Comparison of ENCODE assay signal across 1 cellular context in the genomic region with DNA sequence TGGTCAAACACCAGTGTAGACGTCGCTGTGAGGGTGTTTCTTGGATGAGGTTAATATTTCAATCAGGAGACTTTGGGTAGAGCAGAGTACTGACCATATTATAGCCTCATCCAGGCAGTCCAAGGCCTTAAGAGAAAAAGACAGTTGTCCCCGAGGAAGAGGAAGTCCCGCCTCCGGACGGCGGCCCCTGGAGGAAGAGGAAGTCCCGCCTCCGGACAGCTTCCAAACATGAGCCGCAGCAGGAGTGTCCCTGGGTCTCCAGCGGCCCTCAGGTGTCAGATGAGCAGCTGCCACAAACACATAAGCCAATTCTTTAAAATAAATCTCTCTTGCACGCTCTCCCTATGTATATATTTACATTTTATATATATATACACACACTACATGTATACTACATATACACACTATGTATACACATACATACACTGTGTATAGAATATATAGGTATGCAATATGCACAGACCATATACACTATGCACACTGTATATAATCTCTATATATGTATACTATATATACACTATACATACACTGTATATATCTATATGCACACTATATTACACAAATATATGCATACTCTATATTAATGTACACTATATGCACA.
TF ChIP-seq lines count a peak whose summit lies in the region.

No MANE protein-coding gene starts in this region.

TF ChIP-seq in GM23338, 12 proteins besides CTCF, POLR2A, EP300 and RAD21 (continued from another document):
- TF ChIP-seq, protein P1, sequence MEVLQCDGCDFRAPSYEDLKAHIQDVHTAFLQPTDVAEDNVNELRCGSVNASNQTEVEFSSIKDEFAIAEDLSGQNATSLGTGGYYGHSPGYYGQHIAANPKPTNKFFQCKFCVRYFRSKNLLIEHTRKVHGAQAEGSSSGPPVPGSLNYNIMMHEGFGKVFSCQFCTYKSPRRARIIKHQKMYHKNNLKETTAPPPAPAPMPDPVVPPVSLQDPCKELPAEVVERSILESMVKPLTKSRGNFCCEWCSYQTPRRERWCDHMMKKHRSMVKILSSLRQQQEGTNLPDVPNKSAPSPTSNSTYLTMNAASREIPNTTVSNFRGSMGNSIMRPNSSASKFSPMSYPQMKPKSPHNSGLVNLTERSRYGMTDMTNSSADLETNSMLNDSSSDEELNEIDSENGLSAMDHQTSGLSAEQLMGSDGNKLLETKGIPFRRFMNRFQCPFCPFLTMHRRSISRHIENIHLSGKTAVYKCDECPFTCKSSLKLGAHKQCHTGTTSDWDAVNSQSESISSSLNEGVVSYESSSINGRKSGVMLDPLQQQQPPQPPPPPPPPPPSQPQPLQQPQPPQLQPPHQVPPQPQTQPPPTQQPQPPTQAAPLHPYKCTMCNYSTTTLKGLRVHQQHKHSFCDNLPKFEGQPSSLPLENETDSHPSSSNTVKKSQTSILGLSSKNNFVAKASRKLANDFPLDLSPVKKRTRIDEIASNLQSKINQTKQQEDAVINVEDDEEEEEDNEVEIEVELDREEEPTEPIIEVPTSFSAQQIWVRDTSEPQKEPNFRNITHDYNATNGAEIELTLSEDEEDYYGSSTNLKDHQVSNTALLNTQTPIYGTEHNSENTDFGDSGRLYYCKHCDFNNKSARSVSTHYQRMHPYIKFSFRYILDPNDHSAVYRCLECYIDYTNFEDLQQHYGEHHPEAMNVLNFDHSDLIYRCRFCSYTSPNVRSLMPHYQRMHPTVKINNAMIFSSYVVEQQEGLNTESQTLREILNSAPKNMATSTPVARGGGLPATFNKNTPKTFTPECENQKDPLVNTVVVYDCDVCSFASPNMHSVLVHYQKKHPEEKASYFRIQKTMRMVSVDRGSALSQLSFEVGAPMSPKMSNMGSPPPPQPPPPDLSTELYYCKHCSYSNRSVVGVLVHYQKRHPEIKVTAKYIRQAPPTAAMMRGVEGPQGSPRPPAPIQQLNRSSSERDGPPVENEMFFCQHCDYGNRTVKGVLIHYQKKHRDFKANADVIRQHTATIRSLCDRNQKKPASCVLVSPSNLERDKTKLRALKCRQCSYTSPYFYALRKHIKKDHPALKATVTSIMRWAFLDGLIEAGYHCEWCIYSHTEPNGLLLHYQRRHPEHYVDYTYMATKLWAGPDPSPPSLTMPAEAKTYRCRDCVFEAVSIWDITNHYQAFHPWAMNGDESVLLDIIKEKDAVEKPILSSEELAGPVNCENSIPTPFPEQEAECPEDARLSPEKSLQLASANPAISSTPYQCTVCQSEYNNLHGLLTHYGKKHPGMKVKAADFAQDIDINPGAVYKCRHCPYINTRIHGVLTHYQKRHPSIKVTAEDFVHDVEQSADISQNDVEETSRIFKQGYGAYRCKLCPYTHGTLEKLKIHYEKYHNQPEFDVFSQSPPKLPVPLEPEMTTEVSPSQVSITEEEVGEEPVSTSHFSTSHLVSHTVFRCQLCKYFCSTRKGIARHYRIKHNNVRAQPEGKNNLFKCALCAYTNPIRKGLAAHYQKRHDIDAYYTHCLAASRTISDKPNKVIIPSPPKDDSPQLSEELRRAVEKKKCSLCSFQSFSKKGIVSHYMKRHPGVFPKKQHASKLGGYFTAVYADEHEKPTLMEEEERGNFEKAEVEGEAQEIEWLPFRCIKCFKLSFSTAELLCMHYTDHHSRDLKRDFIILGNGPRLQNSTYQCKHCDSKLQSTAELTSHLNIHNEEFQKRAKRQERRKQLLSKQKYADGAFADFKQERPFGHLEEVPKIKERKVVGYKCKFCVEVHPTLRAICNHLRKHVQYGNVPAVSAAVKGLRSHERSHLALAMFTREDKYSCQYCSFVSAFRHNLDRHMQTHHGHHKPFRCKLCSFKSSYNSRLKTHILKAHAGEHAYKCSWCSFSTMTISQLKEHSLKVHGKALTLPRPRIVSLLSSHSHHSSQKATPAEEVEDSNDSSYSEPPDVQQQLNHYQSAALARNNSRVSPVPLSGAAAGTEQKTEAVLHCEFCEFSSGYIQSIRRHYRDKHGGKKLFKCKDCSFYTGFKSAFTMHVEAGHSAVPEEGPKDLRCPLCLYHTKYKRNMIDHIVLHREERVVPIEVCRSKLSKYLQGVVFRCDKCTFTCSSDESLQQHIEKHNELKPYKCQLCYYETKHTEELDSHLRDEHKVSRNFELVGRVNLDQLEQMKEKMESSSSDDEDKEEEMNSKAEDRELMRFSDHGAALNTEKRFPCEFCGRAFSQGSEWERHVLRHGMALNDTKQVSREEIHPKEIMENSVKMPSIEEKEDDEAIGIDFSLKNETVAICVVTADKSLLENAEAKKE (CRISPR knock-in tag; IDR thresholded peaks at IDR 0.05): no peak
- TF ChIP-seq JUNB (IDR thresholded peaks at IDR 0.05; ENCODE audit: unreplicated experiment): no peak
- no peak for TF ChIP-seq EZH2 (IDR thresholded peaks at IDR 0.05; ENCODE audit: low read depth, unreplicated experiment)
- TF ChIP-seq, protein P2, sequence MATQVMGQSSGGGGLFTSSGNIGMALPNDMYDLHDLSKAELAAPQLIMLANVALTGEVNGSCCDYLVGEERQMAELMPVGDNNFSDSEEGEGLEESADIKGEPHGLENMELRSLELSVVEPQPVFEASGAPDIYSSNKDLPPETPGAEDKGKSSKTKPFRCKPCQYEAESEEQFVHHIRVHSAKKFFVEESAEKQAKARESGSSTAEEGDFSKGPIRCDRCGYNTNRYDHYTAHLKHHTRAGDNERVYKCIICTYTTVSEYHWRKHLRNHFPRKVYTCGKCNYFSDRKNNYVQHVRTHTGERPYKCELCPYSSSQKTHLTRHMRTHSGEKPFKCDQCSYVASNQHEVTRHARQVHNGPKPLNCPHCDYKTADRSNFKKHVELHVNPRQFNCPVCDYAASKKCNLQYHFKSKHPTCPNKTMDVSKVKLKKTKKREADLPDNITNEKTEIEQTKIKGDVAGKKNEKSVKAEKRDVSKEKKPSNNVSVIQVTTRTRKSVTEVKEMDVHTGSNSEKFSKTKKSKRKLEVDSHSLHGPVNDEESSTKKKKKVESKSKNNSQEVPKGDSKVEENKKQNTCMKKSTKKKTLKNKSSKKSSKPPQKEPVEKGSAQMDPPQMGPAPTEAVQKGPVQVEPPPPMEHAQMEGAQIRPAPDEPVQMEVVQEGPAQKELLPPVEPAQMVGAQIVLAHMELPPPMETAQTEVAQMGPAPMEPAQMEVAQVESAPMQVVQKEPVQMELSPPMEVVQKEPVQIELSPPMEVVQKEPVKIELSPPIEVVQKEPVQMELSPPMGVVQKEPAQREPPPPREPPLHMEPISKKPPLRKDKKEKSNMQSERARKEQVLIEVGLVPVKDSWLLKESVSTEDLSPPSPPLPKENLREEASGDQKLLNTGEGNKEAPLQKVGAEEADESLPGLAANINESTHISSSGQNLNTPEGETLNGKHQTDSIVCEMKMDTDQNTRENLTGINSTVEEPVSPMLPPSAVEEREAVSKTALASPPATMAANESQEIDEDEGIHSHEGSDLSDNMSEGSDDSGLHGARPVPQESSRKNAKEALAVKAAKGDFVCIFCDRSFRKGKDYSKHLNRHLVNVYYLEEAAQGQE (IDR thresholded peaks at IDR 0.05; ENCODE audit: unreplicated experiment): no peak
